In the genomic region with DNA sequence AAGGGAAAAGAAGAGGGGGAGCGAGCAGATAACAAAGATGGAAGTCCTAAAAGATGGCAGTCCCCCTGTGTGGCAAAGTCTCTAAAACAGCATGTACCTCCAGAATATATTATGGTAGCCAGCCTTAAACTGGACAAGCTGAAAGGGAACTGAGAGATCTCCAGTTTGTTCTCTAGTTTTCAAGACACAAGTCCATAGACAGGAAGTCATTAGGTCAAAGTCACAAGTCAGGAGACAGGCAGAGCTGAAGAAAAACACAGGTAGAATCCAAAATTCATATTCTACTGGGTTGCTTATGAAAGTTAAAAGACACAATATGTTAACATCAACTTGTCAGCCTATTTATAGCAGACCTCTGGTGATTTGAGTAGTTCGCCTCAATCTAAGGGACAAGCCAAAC, we compare ENCODE assay signal across 16 cellular contexts. TPM values are rescaled to one million over a fixed set of nuclear protein-coding genes. Genes with fewer than 3 reads are reported as not detected.
A peak's percentile ranks its signal among the peaks of the same experiment; 100 is the strongest.
DNase-seq lines count a peak whose midpoint lies in the region; ATAC-seq and TF ChIP-seq lines count a peak whose summit lies in the region.
"Had no signal": no experiment of that assay in that cellular context is flagged by ENCODE, and none has a peak within 500 bp of the region (broad histone marks: within the 10 kb centered on the region; RNA-seq: fewer than 3 reads in every experiment).

No MANE protein-coding gene starts in this region.

- 87 to 94% (median 90%) methylated on average over 2 of the region's 2 CpGs for WGBS in heart left ventricle, 4 donors
- WGBS in thyroid gland, 2 donors: 92 to 93% methylated on average over 2 of the region's 2 CpGs

- H4K20me1 ChIP-seq in SU-DHL-6 (ENCODE audit: low read depth, low read length) (no peaks in the 10 kb centered on the region), PC-9 (ENCODE audit: insufficient read depth) (no peaks in the 10 kb centered on the region)

- no TSS peak for BruUV-seq in PC-9 (replicated peaks; lab: Mats Ljungman, UMichigan)

- H3K9me3 ChIP-seq in heart left ventricle: no peaks in the 10 kb centered on the region
- no peaks in the 10 kb centered on the region for H3K9me3 ChIP-seq in SU-DHL-6 (ENCODE audit: insufficient read depth, low read length)
- H3K9me3 ChIP-seq in thyroid gland: no peaks in the 10 kb centered on the region
- no peaks in the 10 kb centered on the region for H3K9me3 ChIP-seq in PC-9 (ENCODE audit: insufficient read depth, low read depth)
- H3K9me3 ChIP-seq: suprapubic skin had no signal

- no peaks in the 10 kb centered on the region for H3K9me3 Mint-ChIP-seq in memory B cell
- H3K9me3 Mint-ChIP-seq: HFFc6 had no signal

- H3K4me1 ChIP-seq in heart left ventricle: peaks cover 0 to 42% (median 18%) of the 10 kb centered on the region in 12 donors
- peaks cover 27% of the 10 kb centered on the region in 2 donors for H3K4me1 ChIP-seq in thyroid gland
- H3K4me1 ChIP-seq in PC-9 (replicated peaks; ENCODE audit: insufficient read depth): no peaks in the 10 kb centered on the region

- DNase-seq in heart left ventricle: no peak
- DNase-seq in left cardiac atrium: no peak
- no peak for DNase-seq in memory B cell (ENCODE audit: low spot score in 2 of 2)
- DNase-seq in thyroid gland: no peak
- no peak for DNase-seq in stimulated activated naive CD8-positive, alpha-beta T cell treated with anti-CD3 and anti-CD28 coated beads, Interleukin-15, Interleukin-2, amounts not matched to agents 100 U/mL and 50 U/mL, for 24 hours
- DNase-seq in PC-9: no peak
- DNase-seq: activated CD8-positive, alpha-beta memory T cell treated with anti-CD3 and anti-CD28 coated beads, Interleukin-2, amount 10 ng/mL, durations not matched to agents 7 days and 5 days; activated gamma-delta T cell treated with Interleukin-2 at 50 U/mL for 16 hours; CD4-positive, alpha-beta memory T cell; KG1; NCI-H510A treated with DMSO at 0.1 percent for 48 hours had no signal

- H3K9me2 ChIP-seq in SU-DHL-6 (replicated peaks; ENCODE audit: insufficient read depth, low read length) (no peaks in the 10 kb centered on the region), PC-9 (ENCODE audit: insufficient read depth) (no peaks in the 10 kb centered on the region)

- H3K27me3 ChIP-seq in heart left ventricle (no peaks in the 10 kb centered on the region), SU-DHL-6 (ENCODE audit: low read length) (no peaks in the 10 kb centered on the region), thyroid gland (no peaks in the 10 kb centered on the region), PC-9 (ENCODE audit: insufficient read depth, low read depth) (no peaks in the 10 kb centered on the region)
- H3K27me3 ChIP-seq: suprapubic skin had no signal

- H3K36me3 ChIP-seq in heart left ventricle: no peaks in the 10 kb centered on the region
- no peaks in the 10 kb centered on the region for H3K36me3 ChIP-seq in SU-DHL-6 (ENCODE audit: low read length)
- H3K36me3 ChIP-seq in thyroid gland: no peaks in the 10 kb centered on the region
- no peaks in the 10 kb centered on the region for H3K36me3 ChIP-seq in PC-9 (ENCODE audit: low read depth)
- H3K36me3 ChIP-seq: suprapubic skin had no signal

- no peak for TF ChIP-seq CTCF in heart left ventricle (IDR thresholded peaks at IDR 0.05)
- no peak for TF ChIP-seq CTCF in SU-DHL-6 (IDR thresholded peaks at IDR 0.05; ENCODE audit: insufficient read depth, low read length, poor library complexity, severe bottlenecking)
- TF ChIP-seq CTCF in thyroid gland (IDR thresholded peaks at IDR 0.05): no peak
- no peak for TF ChIP-seq CTCF in PC-9 (conservative IDR thresholded peaks at IDR 0.05)

- no peak overlapping the region for H3K4me3 Mint-ChIP-seq in memory B cell
- H3K4me3 Mint-ChIP-seq: activated CD8-positive, alpha-beta memory T cell treated with anti-CD3 and anti-CD28 coated beads, Interleukin-2, amount 10 ng/mL, durations not matched to agents 7 days and 5 days; CD4-positive, alpha-beta memory T cell; HFFc6 had no signal

- CTCF ChIA-PET in PC-9 (lab: Charles Lee): no interaction called here

- H3K9ac ChIP-seq in SU-DHL-6 (ENCODE audit: low read length): no peak overlapping the region

- ATAC-seq in heart left ventricle (no peak), left cardiac atrium (no peak), memory B cell (ENCODE audit: low read depth) (no peak), HG03457 (IDR thresholded peaks at IDR 0.05; ENCODE audit: unreplicated experiment) (no peak)
- ATAC-seq in stimulated activated naive CD8-positive, alpha-beta T cell treated with anti-CD3 and anti-CD28 coated beads, Interleukin-15, Interleukin-2, amounts not matched to agents 100 U/mL and 50 U/mL, for 24 hours: no peak
- ATAC-seq: activated CD4-positive, CD25-positive, alpha-beta regulatory T cell treated with anti-CD3 and anti-CD28 coated beads, Interleukin-2, amount 50 U/mL, for 24 hours; activated CD8-positive, alpha-beta memory T cell treated with anti-CD3 and anti-CD28 coated beads, Interleukin-2, amount 10 ng/mL, durations not matched to agents 7 days and 5 days had no signal

- H3K27me3 Mint-ChIP-seq in memory B cell: no peaks in the 10 kb centered on the region
- H3K27me3 Mint-ChIP-seq: activated CD8-positive, alpha-beta memory T cell treated with anti-CD3 and anti-CD28 coated beads, Interleukin-2, amount 10 ng/mL, durations not matched to agents 7 days and 5 days; CD4-positive, alpha-beta memory T cell had no signal

- no peak overlapping the region for H3K4me2 ChIP-seq in SU-DHL-6 (ENCODE audit: low read depth, low read length, poor library complexity, severe bottlenecking)
- no peak overlapping the region for H3K4me2 ChIP-seq in PC-9

- peaks cover 35% of the 10 kb centered on the region for H3K4me1 Mint-ChIP-seq in memory B cell
- H3K4me1 Mint-ChIP-seq: activated CD8-positive, alpha-beta memory T cell treated with anti-CD3 and anti-CD28 coated beads, Interleukin-2, amount 10 ng/mL, durations not matched to agents 7 days and 5 days had no signal

- peak overlapping the region; percentile 67 for H3K27ac Mint-ChIP-seq in memory B cell
- H3K27ac Mint-ChIP-seq: activated CD8-positive, alpha-beta memory T cell treated with anti-CD3 and anti-CD28 coated beads, Interleukin-2, amount 10 ng/mL, durations not matched to agents 7 days and 5 days had no signal

- H2AFZ ChIP-seq in SU-DHL-6 (ENCODE audit: low read depth, low read length, severe bottlenecking): peak overlapping the region; percentile 30
- no peak overlapping the region for H2AFZ ChIP-seq in PC-9

- H3K27ac ChIP-seq in heart left ventricle (peak overlapping the region in 9 of 12 donors; percentile 24 to 91 (median 68)), SU-DHL-6 (ENCODE audit: low read depth, low read length) (no peak overlapping the region), thyroid gland (peak overlapping the region in 2 of 3 donors; percentile 73 to 82), PC-9 (no peak overlapping the region)
- H3K27ac ChIP-seq: suprapubic skin had no signal

- intact Hi-C loops in heart left ventricle (cut with DNase I) (loop anchor here in 1 of 10 donors (10.0 kb wide), 1 partner anchor 91 kb away; no protein-coding TSS in a partner anchor), left cardiac atrium (cut with DNase I) (no loop called here), thyroid gland (cut with DNase I) (no loop called here), PC-9 (cut with micrococcal nuclease; ENCODE audit: unreplicated experiment) (no loop called here)

- H3F3A ChIP-seq in SU-DHL-6 (ENCODE audit: insufficient read depth) (no peaks in the 10 kb centered on the region), PC-9 (ENCODE audit: insufficient read depth, low read depth) (no peaks in the 10 kb centered on the region)

- peaks cover 2% of the 10 kb centered on the region for H3K36me3 Mint-ChIP-seq in memory B cell
- H3K36me3 Mint-ChIP-seq: activated CD8-positive, alpha-beta memory T cell treated with anti-CD3 and anti-CD28 coated beads, Interleukin-2, amount 10 ng/mL, durations not matched to agents 7 days and 5 days; CD4-positive, alpha-beta memory T cell had no signal

- POLR2A ChIA-PET in PC-9 (lab: Charles Lee; ENCODE audit: unreplicated experiment): no interaction called here

- H3K4me3 ChIP-seq in heart left ventricle (no peak overlapping the region), SU-DHL-6 (ENCODE audit: insufficient read depth, low read length, poor library complexity, severe bottlenecking) (no peak overlapping the region), thyroid gland (replicated peaks in 1 of 3) (no peak overlapping the region), PC-9 (no peak overlapping the region)
- H3K4me3 ChIP-seq: suprapubic skin had no signal

- TF ChIP-seq POLR2A in heart left ventricle (IDR thresholded peaks at IDR 0.05) (no peak), thyroid gland (IDR thresholded peaks at IDR 0.05) (no peak)

- H3K79me2 ChIP-seq in SU-DHL-6 (ENCODE audit: insufficient read depth, low read length) (no peaks in the 10 kb centered on the region), PC-9 (ENCODE audit: low read depth) (no peaks in the 10 kb centered on the region)

RNA-seq across cellular contexts. Expression of gene FAM107B, which starts 38.7 kb away (rescaled TPM):
- total RNA-seq in heart left ventricle: 10 to 100 TPM in 2 of 9 donors, 1 to 10 TPM in 7; 1.9 to 27.6 (median 5.4) TPM
- 1 to 10 TPM; 2.1 to 3.2 TPM for polyA plus RNA-seq in heart left ventricle
- total RNA-seq in left cardiac atrium: 10 to 100 TPM; 15.3 to 17.1 TPM
- total RNA-seq in thyroid gland: 10 to 100 TPM; 12.3 to 41.3 (median 31.8) TPM
- 99.0 and 144 TPM in 2 replicates for total RNA-seq in PC-9 (2021)

Comparison
In these comparisons a context has a peak if more than half of its experiments do, and no peak if none do; other contexts are left out.
1. H3K27ac ChIP-seq: peak in heart left ventricle (9 of 12) and thyroid gland (2 of 3); none in SU-DHL-6 (single experiment) and PC-9 (single experiment).